In genomic region chr6:45586216-45587171, GRCh38 we compare ENCODE assay signal across 9 cellular contexts.
DNase-seq lines count a peak whose midpoint lies in the region; ATAC-seq lines count a peak whose summit lies in the region.
"Had no signal": no experiment of that assay in that cellular context is flagged by ENCODE, and none has a peak within 500 bp of the region (broad histone marks: within the 10 kb centered on the region; RNA-seq: fewer than 3 reads in every experiment).

No MANE protein-coding gene starts in this region.

- ATAC-seq in esophagus mucosa (peak; percentile 40), HG03469 (IDR thresholded peaks at IDR 0.05; ENCODE audit: unreplicated experiment) (no peak), GM21737 (IDR thresholded peaks at IDR 0.05; ENCODE audit: unreplicated experiment) (no peak)

- DNase-seq in NCI-H748 (lab: John Stamatoyannopoulos, UW; ENCODE audit: unreplicated experiment), result peak; percentile 17
- DNase-seq in NCI-H748 treated with DMSO at 0.1 percent for 48 hours (lab: John Stamatoyannopoulos, UW), result no peak
- peak; percentile 54 for DNase-seq in activated CD8-positive, alpha-beta memory T cell treated with anti-CD3 and anti-CD28 coated beads, Interleukin-2, amount 50 U/mL, for 4 hours
- DNase-seq in stimulated activated naive CD4-positive, alpha-beta T cell treated with Interleukin-2 at 50 U/mL for 16 hours (lab: John Stamatoyannopoulos, UW), result peak; percentile 30
- no peak for DNase-seq in NCI-H345 treated with DMSO at 0.1 percent for 48 hours (lab: John Stamatoyannopoulos, UW; ENCODE audit: unreplicated experiment)
- DNase-seq: cortex of kidney had no signal

Comparison
In these comparisons a context has a peak if more than half of its experiments do, and no peak if none do; other contexts are left out.
1. DNase-seq: peak in NCI-H748 (single experiment), activated CD8-positive, alpha-beta memory T cell treated with anti-CD3 and anti-CD28 coated beads, Interleukin-2, amount 50 U/mL, for 4 hours (single experiment) and stimulated activated naive CD4-positive, alpha-beta T cell treated with Interleukin-2 at 50 U/mL for 16 hours (single experiment); none in NCI-H748 treated with DMSO at 0.1 percent for 48 hours (single experiment) and NCI-H345 treated with DMSO at 0.1 percent for 48 hours (single experiment).